Comparison of ENCODE assay signal across 17 cellular contexts in the genomic region with DNA sequence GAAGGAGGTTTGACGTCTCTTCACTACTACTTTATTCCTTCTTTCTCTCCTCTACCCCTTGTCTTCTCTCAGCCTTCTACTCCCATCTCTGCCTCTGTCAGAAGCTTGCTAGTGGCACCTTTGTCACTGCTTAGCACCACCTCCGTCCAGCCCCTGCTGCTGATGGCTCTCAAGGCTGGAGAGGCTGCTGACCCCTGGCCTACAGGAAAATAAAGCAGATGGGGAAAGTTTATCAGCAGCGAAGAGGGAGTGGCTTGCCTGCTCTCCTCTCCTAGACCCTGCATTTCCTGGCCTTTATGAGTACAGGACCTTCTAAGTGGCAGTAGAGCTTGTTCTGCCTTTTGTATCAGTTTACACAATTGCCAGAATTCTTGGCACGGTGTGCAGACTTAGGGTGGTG. TPM values are rescaled to one million over a fixed set of nuclear protein-coding genes. Genes with fewer than 3 reads are reported as not detected.
A peak's percentile ranks its signal among the peaks of the same experiment; 100 is the strongest.
DNase-seq lines count a peak whose midpoint lies in the region; ATAC-seq and TF ChIP-seq lines count a peak whose summit lies in the region.
"Had no signal": no experiment of that assay in that cellular context is flagged by ENCODE, and none has a peak within 500 bp of the region (broad histone marks: within the 10 kb centered on the region; RNA-seq: fewer than 3 reads in every experiment).

No MANE protein-coding gene starts in this region.

- peaks cover 35% of the 10 kb centered on the region for H3K4me1 Mint-ChIP-seq in type B pancreatic cell (ENCODE audit: unreplicated experiment)

- no peaks in the 10 kb centered on the region for H3K27me3 Mint-ChIP-seq in type B pancreatic cell

- DNase-seq in Right ventricle myocardium inferior (ENCODE audit: missing footprints), result no peak
- no peak for DNase-seq in cardiac septum (ENCODE audit: low spot score)
- no peak for DNase-seq in left cardiac atrium
- DNase-seq in iPS-NIHi7 (ENCODE audit: extremely low spot score), result peak; percentile 20
- DNase-seq in type B pancreatic cell (ENCODE audit: extremely low spot score, unreplicated experiment), result no peak
- no peak for DNase-seq in NOMO-1 treated with dmso at 0.1 percent for 144 hours (lab: John Stamatoyannopoulos, UW; ENCODE audit: unreplicated experiment)
- DNase-seq in NCI-H1092 (lab: John Stamatoyannopoulos, UW), result no peak
- DNase-seq in upper lobe of right lung, result no peak
- DNase-seq: ACHN; C1 segment of cervical spinal cord; Calu3; CD4-positive, alpha-beta T cell; DMS 273 treated with DMSO at 0.1 percent for 48 hours; GM23248; H7 had no signal

- TF ChIP-seq CTCF in type B pancreatic cell (conservative IDR thresholded peaks at IDR 0.05) (no peak), upper lobe of right lung (IDR thresholded peaks at IDR 0.05) (no peak)

- no peaks in the 10 kb centered on the region for H3K9me3 Mint-ChIP-seq in type B pancreatic cell
- H3K9me3 Mint-ChIP-seq: CD4-positive, alpha-beta T cell had no signal

- no peaks in the 10 kb centered on the region for H3K4me1 ChIP-seq in upper lobe of right lung

- H3K27me3 ChIP-seq in upper lobe of right lung, result no peaks in the 10 kb centered on the region

- no peaks in the 10 kb centered on the region for H3K9me3 ChIP-seq in upper lobe of right lung

- ATAC-seq in Right ventricle myocardium inferior (peak; percentile 36), left cardiac atrium (peak; percentile 28 to 74), upper lobe of right lung (no peak)

- H3K36me3 ChIP-seq in upper lobe of right lung, result no peaks in the 10 kb centered on the region

- intact Hi-C loops in Right ventricle myocardium inferior (cut with DNase I) (loop anchor here (2.0 kb wide), 1 partner anchor 16 kb away; no protein-coding TSS in a partner anchor), cardiac septum (cut with DNase I) (no loop called here), left cardiac atrium (cut with DNase I) (no loop called here), upper lobe of right lung (cut with DNase I) (no loop called here)

- H3K4me3 Mint-ChIP-seq in type B pancreatic cell, result no peak overlapping the region
- H3K4me3 Mint-ChIP-seq: CD4-positive, alpha-beta T cell had no signal

- H3K36me3 Mint-ChIP-seq in type B pancreatic cell, result no peaks in the 10 kb centered on the region

- peak overlapping the region; percentile 60 for H3K27ac Mint-ChIP-seq in type B pancreatic cell
- H3K27ac Mint-ChIP-seq: CD4-positive, alpha-beta T cell had no signal

- no peak overlapping the region for H3K4me3 ChIP-seq in upper lobe of right lung
- H3K4me3 ChIP-seq: GM23248 had no signal

- no peak overlapping the region for H3K27ac ChIP-seq in upper lobe of right lung
- H3K27ac ChIP-seq: GM23248, HL-60 had no signal

RNA-seq across cellular contexts. Expression of a gene that starts 27.0 kb away (rescaled TPM):
- total RNA-seq in Right ventricle myocardium inferior, result 82.9 TPM
- 110 TPM for total RNA-seq in cardiac septum
- 10 to 100 TPM; 59.5 to 77.9 TPM for total RNA-seq in left cardiac atrium
- total RNA-seq in type B pancreatic cell (ENCODE audit: low replicate concordance), result 23.9 and 32.9 TPM in 2 replicates
- 14.1 TPM for total RNA-seq in upper lobe of right lung
- total RNA-seq: A172 had no signal
